ENCODE assay signal across 10 cellular contexts in the genomic region with DNA sequence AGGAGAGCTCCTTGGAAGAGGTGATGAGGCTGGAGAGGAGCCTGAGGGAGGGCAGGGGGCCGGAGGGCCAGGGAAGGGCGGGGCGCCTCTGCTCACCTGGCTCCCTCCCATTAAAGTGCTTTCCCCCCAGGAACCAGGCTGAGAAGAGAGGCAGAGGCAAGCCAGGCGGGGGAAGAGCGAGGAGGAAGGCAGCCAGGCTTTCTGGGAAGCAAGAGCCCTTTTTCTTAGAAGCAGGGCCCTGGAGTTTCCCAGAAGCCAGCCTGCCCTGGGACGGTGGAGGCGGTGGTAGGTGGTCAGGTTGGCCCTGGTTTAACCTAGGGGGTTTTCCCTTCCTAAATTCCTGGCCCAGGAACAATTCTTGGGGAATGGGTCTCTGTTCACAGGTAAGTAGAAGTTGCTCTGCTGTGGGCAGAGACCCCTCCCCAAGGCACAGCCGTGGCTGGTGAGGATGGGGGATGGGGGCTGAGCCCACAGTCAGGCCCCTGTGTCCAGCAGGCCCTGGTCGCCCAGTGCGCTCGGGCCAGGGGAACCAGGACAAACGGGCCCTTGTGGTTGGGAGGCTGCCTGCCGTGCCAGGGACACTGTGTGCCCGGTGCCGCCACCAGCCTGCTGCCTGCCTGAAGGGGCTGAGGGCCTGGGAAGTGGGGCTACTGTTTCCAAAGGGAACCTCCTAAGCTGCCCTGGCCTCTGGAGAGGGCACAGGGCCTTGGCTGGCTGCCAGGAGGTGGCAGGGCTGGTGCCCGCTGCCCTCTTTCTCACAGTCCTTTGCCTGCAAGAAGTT.
DNase-seq lines count a peak whose midpoint lies in the region; ATAC-seq and FAIRE-seq lines count a peak whose summit lies in the region.
"Had no signal": no experiment of that assay in that cellular context is flagged by ENCODE, and none has a peak within 500 bp of the region (broad histone marks: within the 10 kb centered on the region; RNA-seq: fewer than 3 reads in every experiment).

No MANE protein-coding gene starts in this region.

- DNase-seq in hippocampal formation (lab: John Stamatoyannopoulos, UW), result peak; percentile 90 to 92
- DNase-seq in RCC 7860 (ENCODE audit: low spot score), result no peak
- no peak for DNase-seq in HCEC 1CT
- no peak for DNase-seq in NCI-H510A treated with DMSO at 0.1 percent for 48 hours (lab: John Stamatoyannopoulos, UW)
- DNase-seq: NCI-H526, spleen had no signal

- peaks cover 59% of the 10 kb centered on the region for H3K4me1 Mint-ChIP-seq in activated naive CD4-positive, alpha-beta T cell treated with anti-CD3 and anti-CD28 coated beads, Interleukin-2, amount 50 U/mL, for 24 hours
- H3K4me1 Mint-ChIP-seq in stimulated activated memory B cell treated with anti-CD40 and anti-IgM and Interleukin-4, amounts not matched to agents 10 μg/mL and 1 μg/mL and 100 μg/mL, for 72 hours, result peaks cover 62% of the 10 kb centered on the region

- H3K27ac ChIP-seq in KOPT-K1 (ENCODE audit: low read depth, low read length, poor library complexity, severe bottlenecking), result peak overlapping the region; percentile 28

- H3K27me3 Mint-ChIP-seq in activated naive CD4-positive, alpha-beta T cell treated with anti-CD3 and anti-CD28 coated beads, Interleukin-2, amount 50 U/mL, for 24 hours, result no peaks in the 10 kb centered on the region
- H3K27me3 Mint-ChIP-seq in stimulated activated memory B cell treated with anti-CD40 and anti-IgM and Interleukin-4, amounts not matched to agents 10 μg/mL and 1 μg/mL and 100 μg/mL, for 72 hours, result no peaks in the 10 kb centered on the region

- H3K36me3 Mint-ChIP-seq in activated naive CD4-positive, alpha-beta T cell treated with anti-CD3 and anti-CD28 coated beads, Interleukin-2, amount 50 U/mL, for 24 hours, result no peaks in the 10 kb centered on the region
- peaks cover 5% of the 10 kb centered on the region for H3K36me3 Mint-ChIP-seq in stimulated activated memory B cell treated with anti-CD40 and anti-IgM and Interleukin-4, amounts not matched to agents 10 μg/mL and 1 μg/mL and 100 μg/mL, for 72 hours

- H3K4me3 Mint-ChIP-seq in activated naive CD4-positive, alpha-beta T cell treated with anti-CD3 and anti-CD28 coated beads, Interleukin-2, amount 50 U/mL, for 24 hours, result no peak overlapping the region
- no peak overlapping the region for H3K4me3 Mint-ChIP-seq in stimulated activated memory B cell treated with anti-CD40 and anti-IgM and Interleukin-4, amounts not matched to agents 10 μg/mL and 1 μg/mL and 100 μg/mL, for 72 hours

- H3K27ac Mint-ChIP-seq in activated naive CD4-positive, alpha-beta T cell treated with anti-CD3 and anti-CD28 coated beads, Interleukin-2, amount 50 U/mL, for 24 hours, result peak overlapping the region; percentile 86
- H3K27ac Mint-ChIP-seq in stimulated activated memory B cell treated with anti-CD40 and anti-IgM and Interleukin-4, amounts not matched to agents 10 μg/mL and 1 μg/mL and 100 μg/mL, for 72 hours, result peak overlapping the region; percentile 98

- no peaks in the 10 kb centered on the region for H3K9me3 ChIP-seq in KOPT-K1 (ENCODE audit: insufficient read depth, low read length, poor library complexity, severe bottlenecking)
- H3K9me3 ChIP-seq: spleen had no signal

- no peaks in the 10 kb centered on the region; the same call in 1 of the 2 replicates for H3K36me3 ChIP-seq in KOPT-K1 (ENCODE audit: insufficient read depth, low read length)
- H3K36me3 ChIP-seq: spleen had no signal

- ATAC-seq in stimulated activated memory B cell treated with anti-CD40 and anti-IgM and Interleukin-4, amounts not matched to agents 10 μg/mL and 1 μg/mL and 100 μg/mL, for 72 hours, result no peak
- no peak for ATAC-seq in GM19023 (IDR thresholded peaks at IDR 0.05; ENCODE audit: unreplicated experiment)

- no peak for FAIRE-seq in RCC 7860 (lab: Jason Lieb, UNC)

- no peaks in the 10 kb centered on the region for H3K9me3 Mint-ChIP-seq in activated naive CD4-positive, alpha-beta T cell treated with anti-CD3 and anti-CD28 coated beads, Interleukin-2, amount 50 U/mL, for 24 hours
- H3K9me3 Mint-ChIP-seq in stimulated activated memory B cell treated with anti-CD40 and anti-IgM and Interleukin-4, amounts not matched to agents 10 μg/mL and 1 μg/mL and 100 μg/mL, for 72 hours, result no peaks in the 10 kb centered on the region

Comparison
In these comparisons a context has a peak if more than half of its experiments do, and no peak if none do; other contexts are left out.
1. DNase-seq: peak in hippocampal formation (2 of 2); none in RCC 7860 (single experiment), HCEC 1CT (single experiment) and NCI-H510A treated with DMSO at 0.1 percent for 48 hours (single experiment).